ENCODE assay signal across 8 cellular contexts in the genomic region with DNA sequence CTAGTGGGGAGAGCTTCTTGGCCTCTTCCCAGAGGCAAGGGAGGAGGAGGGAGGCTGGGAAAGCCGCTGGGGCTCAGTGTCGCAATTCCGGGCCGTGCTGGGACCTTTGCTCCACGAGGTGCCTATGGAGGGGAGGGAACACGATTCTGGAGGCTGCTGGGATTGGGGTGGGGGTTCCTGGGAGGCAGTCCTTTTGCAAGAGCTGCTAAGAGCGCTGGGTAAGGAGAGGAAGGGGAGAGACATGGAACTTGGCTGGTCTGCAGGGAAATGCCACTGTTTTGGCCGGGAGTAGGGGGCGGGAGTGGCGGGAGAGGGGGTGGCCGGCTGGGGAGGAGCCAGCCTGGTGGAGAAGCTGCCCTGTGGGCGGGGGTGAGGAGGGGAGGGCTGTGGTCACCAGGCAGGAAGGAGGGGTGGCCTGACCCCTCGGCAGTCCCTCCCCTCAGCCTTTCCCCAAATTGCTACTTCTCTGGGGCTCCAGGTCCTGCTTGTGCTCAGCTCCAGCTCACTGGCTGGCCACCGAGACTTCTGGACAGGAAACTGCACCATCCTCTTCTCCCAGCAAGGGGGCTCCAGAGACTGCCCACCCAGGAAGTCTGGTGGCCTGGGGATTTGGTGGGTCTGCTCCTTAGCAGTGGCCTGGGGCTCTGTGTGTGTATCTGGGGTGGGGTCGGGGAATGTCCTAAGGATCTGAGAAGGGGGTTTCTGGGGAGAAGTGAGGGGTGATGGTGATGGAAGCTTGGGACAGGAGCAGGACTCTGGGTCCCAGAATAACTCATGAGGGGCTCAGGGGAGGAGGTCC. TPM values are rescaled to one million over a fixed set of nuclear protein-coding genes. Genes with fewer than 3 reads are reported as not detected.
A peak's percentile ranks its signal among the peaks of the same experiment; 100 is the strongest.
DNase-seq lines count a peak whose midpoint lies in the region; ATAC-seq and TF ChIP-seq lines count a peak whose summit lies in the region.

A gene (plus strand): TSS at position 479 of the 799 bp plus-strand sequence. CDS start 1,221 bp downstream, outside the sequence.

- no peaks in the 10 kb centered on the region for H3K27me3 Mint-ChIP-seq in neural crest cell (ENCODE audit: low read depth)

- no peak for ATAC-seq in GM21528 (IDR thresholded peaks at IDR 0.05; ENCODE audit: low FRiP score, unreplicated experiment)
- ATAC-seq in HG02678 (IDR thresholded peaks at IDR 0.05; ENCODE audit: unreplicated experiment), result no peak

- H3K4me3 Mint-ChIP-seq in neural crest cell, result peak within 1 kb of the TSS; percentile 77

- H3K36me3 ChIP-seq in H7 (replicated peaks; ENCODE audit: control insufficient read depth, insufficient read depth, low read length), result no peaks in the 10 kb centered on the region; the same call in 1 of the 2 replicates

- H3K27me3 ChIP-seq in H7 (ENCODE audit: control insufficient read depth, insufficient read depth, low read length), result no peaks in the 10 kb centered on the region

- DNase-seq in AG09309 (ENCODE audit: low read depth), result no peak
- peak; percentile 97 for DNase-seq in H7
- DNase-seq in UCSD-AML1 (lab: John Stamatoyannopoulos, UW; ENCODE audit: unreplicated experiment), result peak; percentile 77
- peak; percentile 64 for DNase-seq in fibroblast of the conjunctiva (ENCODE audit: low read depth)
- DNase-seq in neural crest cell (ENCODE audit: low read depth, low spot score), result peak; percentile 45
- DNase-seq in putamen (ENCODE audit: low spot score), result no peak

- TF ChIP-seq CTCF in AG09309 (IDR thresholded peaks at IDR 0.05; ENCODE audit: control insufficient read depth, insufficient read depth, low read depth, low read length, missing control alignments) (peak; percentile 76), neural crest cell (conservative IDR thresholded peaks at IDR 0.05) (peak; percentile 61)

- H3K36me3 Mint-ChIP-seq in neural crest cell (ENCODE audit: low read depth), result no peaks in the 10 kb centered on the region

- H3K9me3 Mint-ChIP-seq in neural crest cell, result no peaks in the 10 kb centered on the region

- H3K4me1 Mint-ChIP-seq in neural crest cell, result peaks cover 26% of the 10 kb centered on the region

- H3K4me3 ChIP-seq in AG09309 (ENCODE audit: control insufficient read depth, low read depth, low read length), result peak within 1 kb of the TSS; percentile 16
- H3K4me3 ChIP-seq in H7 (ENCODE audit: insufficient read depth, low read depth, low read length), result peak within 1 kb of the TSS; percentile 30

- H3K27ac Mint-ChIP-seq in neural crest cell (ENCODE audit: unreplicated experiment), result peak within 1 kb of the TSS; percentile 88

RNA-seq across cellular contexts. Expression of the gene that starts here (rescaled TPM):
- 22.4 and 25.4 TPM in 2 replicates for total RNA-seq in H7 (2014; rRNA removed; shearing (Covaris generic))
- 15.2 and 19.1 TPM in 2 replicates for total RNA-seq in neural crest cell

Comparison
In these comparisons a context has a peak if more than half of its experiments do, and no peak if none do; other contexts are left out.
1. DNase-seq: peak in H7 (single experiment), UCSD-AML1 (single experiment), fibroblast of the conjunctiva (single experiment) and neural crest cell (single experiment); none in AG09309 (single experiment) and putamen (single experiment).